1 cellular context compared by ENCODE assay signal in genomic region chr3:106013971-106014370, GRCh38.
TF ChIP-seq lines count a peak whose summit lies in the region.

No MANE protein-coding gene starts in this region.

TF ChIP-seq in HepG2, 621 proteins besides CTCF, POLR2A, EP300 and RAD21 (continued from another document):
- TF ChIP-seq TOPORS (CRISPR knock-in tag; IDR thresholded peaks at IDR 0.05) (no peak), NFIB (CRISPR knock-in tag; IDR thresholded peaks at IDR 0.05; ENCODE audit: borderline replicate concordance) (no peak), MIER2 (CRISPR knock-in tag; IDR thresholded peaks at IDR 0.05) (no peak), NCOA5 (CRISPR knock-in tag; IDR thresholded peaks at IDR 0.05) (no peak), ZNF20 (CRISPR knock-in tag; IDR thresholded peaks at IDR 0.05) (no peak)
